In genomic region chr6:75602897-75603395, GRCh38 we compare ENCODE assay signal across 8 cellular contexts. TPM values are rescaled to one million over a fixed set of nuclear protein-coding genes. Genes with fewer than 3 reads are reported as not detected.
DNase-seq lines count a peak whose midpoint lies in the region; ATAC-seq, FAIRE-seq and TF ChIP-seq lines count a peak whose summit lies in the region.

No MANE protein-coding gene starts in this region.

- in situ Hi-C loops in ACHN (cut with HindIII; ENCODE audit: low pct_ligation_motif_present, low pct_unique_long_range_greater_than_20kb, low sequenced_read_pairs), result no loop called here

- peak; percentile 25 for ATAC-seq in GM18907 (IDR thresholded peaks at IDR 0.05; ENCODE audit: unreplicated experiment)
- ATAC-seq in HG03135 (IDR thresholded peaks at IDR 0.05; ENCODE audit: unreplicated experiment), result peak; percentile 28
- ATAC-seq in activated naive CD4-positive, alpha-beta T cell treated with anti-CD3 and anti-CD28 coated beads, Interleukin-2, amount 50 U/mL, for 72 hours, result peak in 1 of 2 donors; percentile 15

- H3K36me3 Mint-ChIP-seq in activated naive CD4-positive, alpha-beta T cell treated with anti-CD3 and anti-CD28 coated beads, Interleukin-2, amount 50 U/mL, for 72 hours, result peaks cover 16 to 20% of the 10 kb centered on the region in 2 donors

- peak overlapping the region; percentile 50 to 99 for H3K9ac ChIP-seq in kidney (ENCODE audit: low read length in 2 of 2)

- FAIRE-seq in kidney (lab: Jason Lieb, UNC), result no peak

- H3K4me1 ChIP-seq in kidney (ENCODE audit: control insufficient read depth in 1 of 2, insufficient read depth in 1 of 2, low read depth in 1 of 2, low read length in 2 of 2), result peaks cover 0 to 4% of the 10 kb centered on the region in 2 donors

- intact Hi-C loops in kidney (cut with DNase I), result no loop called here

- no peaks in the 10 kb centered on the region for H3K9me3 Mint-ChIP-seq in activated naive CD4-positive, alpha-beta T cell treated with anti-CD3 and anti-CD28 coated beads, Interleukin-2, amount 50 U/mL, for 72 hours

- H3K4me3 ChIP-seq in AG10803 (ENCODE audit: low read length), result peak overlapping the region; percentile 82
- H3K4me3 ChIP-seq in kidney (ENCODE audit: low read length in 2 of 2), result peak overlapping the region; percentile 74 to 75

- TF ChIP-seq CTCF in AG10803 (conservative IDR thresholded peaks at IDR 0.05; ENCODE audit: low read length) (no peak), kidney (IDR thresholded peaks at IDR 0.05; ENCODE audit: borderline replicate concordance, extremely low read depth, insufficient read depth) (no peak)

- H3K9me3 ChIP-seq in kidney (ENCODE audit: control insufficient read depth in 1 of 2, low read length in 2 of 2), result no peaks in the 10 kb centered on the region

- peak overlapping the region; percentile 98 for H3K27ac Mint-ChIP-seq in activated naive CD4-positive, alpha-beta T cell treated with anti-CD3 and anti-CD28 coated beads, Interleukin-2, amount 50 U/mL, for 72 hours

- H3K27ac ChIP-seq in kidney (ENCODE audit: low read depth in 2 of 2, low read length in 2 of 2), result peak overlapping the region; percentile 97
- peak overlapping the region; percentile 94 for H3K27ac ChIP-seq in substantia nigra (ENCODE audit: low read depth, low read length, poor library complexity, severe bottlenecking)

- DNase-seq in AG10803 (ENCODE audit: low read depth), result no peak
- DNase-seq in activated naive CD4-positive, alpha-beta T cell treated with anti-CD3 and anti-CD28 coated beads, Interleukin-2, amount 50 U/mL, for 72 hours (ENCODE audit: low spot score in 2 of 2), result no peak
- no peak for DNase-seq in kidney
- no peak for DNase-seq in substantia nigra (lab: John Stamatoyannopoulos, UW)
- DNase-seq in ACHN, result no peak
- DNase-seq in epidermal melanocyte (ENCODE audit: insufficient read length, low spot score), result no peak

- no peaks in the 10 kb centered on the region for H3K36me3 ChIP-seq in kidney (ENCODE audit: control insufficient read depth in 1 of 2, insufficient read depth in 2 of 2, low read length in 2 of 2)

RNA-seq across cellular contexts. Expression of gene SENP6, which starts 1.3 kb away (rescaled TPM):
- total RNA-seq in activated naive CD4-positive, alpha-beta T cell treated with anti-CD3 and anti-CD28 coated beads, Interleukin-2, amount 50 U/mL, for 72 hours, result 10 to 100 TPM; 63.0 to 75.4 TPM
- total RNA-seq in kidney, result 99.3 TPM
- 28.8 TPM for polyA plus RNA-seq in kidney (ENCODE audit: insufficient read depth, low read depth, low replicate concordance)
